Comparison of ENCODE assay signal across 15 cellular contexts in the genomic region with DNA sequence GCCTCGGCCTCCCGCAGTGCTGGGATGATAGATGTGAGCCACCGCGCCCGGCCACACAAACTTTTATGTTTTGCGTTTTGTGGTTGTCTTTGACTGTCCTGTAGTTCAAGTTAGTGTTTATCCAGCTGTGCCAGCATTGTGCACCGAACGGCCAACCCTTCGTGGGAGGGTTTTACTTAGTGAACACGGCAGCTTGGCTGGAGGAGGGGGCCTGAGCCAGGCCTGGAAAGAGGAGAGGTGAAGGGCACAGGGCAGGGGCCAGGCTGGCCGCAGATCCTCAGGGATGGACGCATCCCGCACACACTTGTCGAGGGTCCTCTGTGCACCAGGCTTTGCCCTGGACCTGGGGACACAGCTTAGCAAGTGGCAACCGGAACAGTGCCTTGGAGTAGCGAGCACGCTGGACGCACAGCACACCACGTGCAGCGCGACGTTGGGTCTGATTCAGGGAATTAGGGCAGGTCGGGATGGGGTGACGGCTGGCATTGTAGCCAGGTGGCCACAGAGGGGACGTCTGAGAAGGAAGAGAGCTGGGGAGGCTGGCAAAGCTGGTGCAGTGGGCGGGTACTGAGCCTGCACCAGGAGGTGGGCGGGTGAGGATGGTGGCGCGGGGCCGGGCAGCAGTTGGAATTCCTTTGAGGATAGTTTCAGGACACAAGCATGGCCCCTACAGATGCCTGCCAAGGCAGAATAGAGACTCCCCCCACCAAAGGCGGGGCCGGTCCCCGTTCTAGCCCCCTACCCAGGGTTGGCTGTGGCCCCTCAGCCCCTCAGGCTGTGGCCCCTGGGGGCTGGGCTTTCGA. TPM values are rescaled to one million over a fixed set of nuclear protein-coding genes. Genes with fewer than 3 reads are reported as not detected.
DNase-seq lines count a peak whose midpoint lies in the region; ATAC-seq and TF ChIP-seq lines count a peak whose summit lies in the region.
"Had no signal": no experiment of that assay in that cellular context is flagged by ENCODE, and none has a peak within 500 bp of the region (broad histone marks: within the 10 kb centered on the region; RNA-seq: fewer than 3 reads in every experiment).

No MANE protein-coding gene starts in this region.

- H3K18ac ChIP-seq in IMR-90 (ENCODE audit: low read depth, low read length), result no peak overlapping the region

- no peak overlapping the region for H3K4me3 ChIP-seq in IMR-90 (ENCODE audit: insufficient read depth, low read depth, low read length)
- H3K4me3 ChIP-seq in osteoblast (ENCODE audit: insufficient read depth, low read length), result no peak overlapping the region
- H3K4me3 ChIP-seq: hepatocyte, transverse colon had no signal

- H3K36me3 Mint-ChIP-seq in activated CD4-positive, alpha-beta T cell treated with anti-CD3 and anti-CD28 coated beads, Interleukin-2, amount 10 ng/mL, durations not matched to agents 7 days and 5 days (ENCODE audit: low read depth), result no peaks in the 10 kb centered on the region
- peaks cover 4% of the 10 kb centered on the region for H3K36me3 Mint-ChIP-seq in central memory CD8-positive, alpha-beta T cell (ENCODE audit: insufficient read depth)

- H3K27me3 ChIP-seq in IMR-90 (ENCODE audit: control insufficient read depth, insufficient read depth, low read length), result peaks cover 3% of the 10 kb centered on the region; the same call in 1 of the 2 replicates
- H3K27me3 ChIP-seq in osteoblast (ENCODE audit: insufficient read depth, low read length), result no peaks in the 10 kb centered on the region
- H3K27me3 ChIP-seq: hepatocyte had no signal

- no peak overlapping the region for H4K5ac ChIP-seq in IMR-90 (ENCODE audit: low read depth, low read length)

- intact Hi-C loops in IMR-90 (cut with micrococcal nuclease), result loop anchor here (10.0 kb wide), 1 partner anchor 165 kb away; no protein-coding TSS in a partner anchor

- DNase-seq in activated CD4-positive, alpha-beta T cell treated with anti-CD3 and anti-CD28 coated beads, Interleukin-2, amount 10 ng/mL, durations not matched to agents 7 days and 5 days, result no peak
- DNase-seq in activated CD4-positive, alpha-beta T cell treated with anti-CD3 and anti-CD28 coated beads, Interleukin-2, amount 50 U/mL, for 4 hours, result no peak
- DNase-seq in IMR-90 (no peak), osteoblast (ENCODE audit: insufficient read length, low spot score, missing footprints) (peak; percentile 76), DMS79 (lab: John Stamatoyannopoulos, UW) (no peak), dermis blood vessel endothelial cell (no peak)
- DNase-seq in central memory CD8-positive, alpha-beta T cell (ENCODE audit: low spot score in 2 of 2), result no peak
- no peak for DNase-seq in activated CD8-positive, alpha-beta memory T cell treated with anti-CD3 and anti-CD28 coated beads for 24 hours
- DNase-seq: activated CD4-positive, alpha-beta T cell treated with anti-CD3 and anti-CD28 coated beads for 36 hours; effector memory CD4-positive, alpha-beta T cell; NCI-H2029 treated with DMSO at 0.1 percent for 48 hours; NCI-H748 treated with DMSO at 0.1 percent for 48 hours; stimulated activated CD4-positive, alpha-beta T cell treated with anti-CD3 and anti-CD28 coated beads, Interleukin-2, amount 100 ng/mL, for 24 hours; transverse colon had no signal

- H3K23ac ChIP-seq in IMR-90 (ENCODE audit: low read depth, low read length), result no peak overlapping the region

- no peaks in the 10 kb centered on the region for H3K79me1 ChIP-seq in IMR-90 (ENCODE audit: low read depth in 1 of 2, low read length in 2 of 2)

- no peak overlapping the region for H2BK120ac ChIP-seq in IMR-90 (ENCODE audit: low read depth, low read length)

- H3K9me1 ChIP-seq in IMR-90 (ENCODE audit: insufficient read depth, low read length), result no peaks in the 10 kb centered on the region

- no peak for TF ChIP-seq RAD21 in IMR-90 (IDR thresholded peaks at IDR 0.05; ENCODE audit: low read length)

- H3K4me3 Mint-ChIP-seq in activated CD4-positive, alpha-beta T cell treated with anti-CD3 and anti-CD28 coated beads, Interleukin-2, amount 10 ng/mL, durations not matched to agents 7 days and 5 days, result peak overlapping the region; percentile 25
- H3K4me3 Mint-ChIP-seq in central memory CD8-positive, alpha-beta T cell, result peak overlapping the region; percentile 54
- H3K4me3 Mint-ChIP-seq: activated CD4-positive, alpha-beta T cell treated with anti-CD3 and anti-CD28 coated beads for 36 hours had no signal

- peaks cover 28% of the 10 kb centered on the region for H3K27me3 Mint-ChIP-seq in activated CD4-positive, alpha-beta T cell treated with anti-CD3 and anti-CD28 coated beads, Interleukin-2, amount 10 ng/mL, durations not matched to agents 7 days and 5 days
- H3K27me3 Mint-ChIP-seq in central memory CD8-positive, alpha-beta T cell, result peaks cover 49% of the 10 kb centered on the region

- CTCF ChIA-PET in activated CD4-positive, alpha-beta T cell treated with anti-CD3 and anti-CD28 coated beads, Interleukin-2, amount 10 ng/mL, durations not matched to agents 7 days and 5 days (lab: Charles Lee), result interaction anchor here (0.7 to 1.7 kb wide), 2 partner anchors 164 to 482 kb away, joined by 4 to 5 read pairs; no protein-coding TSS in a partner anchor
- CTCF ChIA-PET in IMR-90 (lab: Yijun Ruan, JAX), result interaction anchor here (0.7 kb wide), 1 partner anchor 38 kb away, joined by 3 read pairs; no protein-coding TSS in a partner anchor

- H3K9ac ChIP-seq in IMR-90 (ENCODE audit: low read depth, low read length), result no peak overlapping the region

- H2AFZ ChIP-seq in IMR-90 (replicated peaks; ENCODE audit: low read length, poor library complexity) (peak overlapping the region; percentile 67), osteoblast (ENCODE audit: low read length) (no peak overlapping the region)
- H2AFZ ChIP-seq: hepatocyte had no signal

- no peaks in the 10 kb centered on the region for H3K36me3 ChIP-seq in IMR-90 (ENCODE audit: control insufficient read depth, insufficient read depth, low read length)
- no peaks in the 10 kb centered on the region for H3K36me3 ChIP-seq in osteoblast (ENCODE audit: insufficient read depth, low read length)
- H3K36me3 ChIP-seq: transverse colon had no signal

- H3K4me1 Mint-ChIP-seq in activated CD4-positive, alpha-beta T cell treated with anti-CD3 and anti-CD28 coated beads, Interleukin-2, amount 10 ng/mL, durations not matched to agents 7 days and 5 days, result peaks cover 14% of the 10 kb centered on the region
- peaks cover 15% of the 10 kb centered on the region for H3K4me1 Mint-ChIP-seq in central memory CD8-positive, alpha-beta T cell

- ATAC-seq in IMR-90 (ENCODE audit: low read depth), result no peak
- no peak for ATAC-seq in central memory CD8-positive, alpha-beta T cell (replicated peaks; ENCODE audit: extremely low read depth, poor library complexity, severe bottlenecking)
- ATAC-seq: activated CD4-positive, alpha-beta T cell treated with anti-CD3 and anti-CD28 coated beads for 36 hours had no signal

- no peak overlapping the region for H2AK5ac ChIP-seq in IMR-90 (ENCODE audit: low read depth, low read length)

- H3K4me1 ChIP-seq in IMR-90 (ENCODE audit: control insufficient read depth, insufficient read depth, low read length) (no peaks in the 10 kb centered on the region), osteoblast (ENCODE audit: insufficient read depth, low read length) (no peaks in the 10 kb centered on the region)

- no peak for TF ChIP-seq CTCF in IMR-90 (conservative IDR thresholded peaks at IDR 0.05; ENCODE audit: low read depth, low read length)
- no peak for TF ChIP-seq CTCF in osteoblast (IDR thresholded peaks at IDR 0.05; ENCODE audit: extremely low read depth, low read depth, low read length)

- no peak overlapping the region for H2BK5ac ChIP-seq in IMR-90 (ENCODE audit: low read depth, low read length, poor library complexity, severe bottlenecking)

- no peak overlapping the region for H3K56ac ChIP-seq in IMR-90 (ENCODE audit: extremely low read depth, insufficient read depth, low read length)

- no peak for TF ChIP-seq POLR2A in IMR-90 (IDR thresholded peaks at IDR 0.05; ENCODE audit: low read depth, low read length)

- BruUV-seq in IMR-90 (replicated peaks; lab: Mats Ljungman, UMichigan), result no TSS peak

- H2AK9ac ChIP-seq in IMR-90 (replicated peaks; ENCODE audit: low read depth, low read length, poor library complexity), result no peak overlapping the region

- peaks cover 3% of the 10 kb centered on the region for H3K9me3 Mint-ChIP-seq in activated CD4-positive, alpha-beta T cell treated with anti-CD3 and anti-CD28 coated beads, Interleukin-2, amount 10 ng/mL, durations not matched to agents 7 days and 5 days
- H3K9me3 Mint-ChIP-seq in central memory CD8-positive, alpha-beta T cell, result no peaks in the 10 kb centered on the region

- H2BK15ac ChIP-seq in IMR-90 (ENCODE audit: low read depth, low read length), result no peak overlapping the region

- H3K4me2 ChIP-seq in IMR-90 (ENCODE audit: low read depth, low read length), result no peak overlapping the region
- H3K4me2 ChIP-seq in osteoblast (ENCODE audit: insufficient read depth, low read length), result no peak overlapping the region
- H3K4me2 ChIP-seq: hepatocyte had no signal

- POLR2A ChIA-PET in activated CD4-positive, alpha-beta T cell treated with anti-CD3 and anti-CD28 coated beads, Interleukin-2, amount 10 ng/mL, durations not matched to agents 7 days and 5 days (lab: Charles Lee), result no interaction called here
- POLR2A ChIA-PET in IMR-90 (lab: Charles Lee; ENCODE audit: unreplicated experiment), result interaction anchor here (0.7 kb wide), 1 partner anchor 22 kb away, joined by 7 read pairs; no protein-coding TSS in a partner anchor

- no peaks in the 10 kb centered on the region for H4K20me1 ChIP-seq in IMR-90 (ENCODE audit: insufficient read depth, low read length)
- no peaks in the 10 kb centered on the region for H4K20me1 ChIP-seq in osteoblast (ENCODE audit: insufficient read depth, low read length)

- 91% methylated on average over 10 of the region's 34 CpGs; no CpG with 5 or more reads in 1 of the 2 experiments for WGBS in IMR-90 (ENCODE audit: extremely low coverage in 2 of 2, insufficient read length in 1 of 2), 2 experiments

- no peak overlapping the region for H3K4ac ChIP-seq in IMR-90 (ENCODE audit: low read depth, low read length)

- in situ Hi-C loops in IMR-90 (cut with MboI; ENCODE audit: low sequenced_read_pairs), result no loop called here

- no peak overlapping the region for H4K91ac ChIP-seq in IMR-90 (ENCODE audit: insufficient read depth, low read depth, low read length)

- H3K79me2 ChIP-seq in osteoblast (ENCODE audit: insufficient read depth, low read length), result no peaks in the 10 kb centered on the region

- H3K14ac ChIP-seq in IMR-90 (replicated peaks; ENCODE audit: low read depth, low read length), result no peak overlapping the region

- peak overlapping the region; percentile 48 for H3K27ac Mint-ChIP-seq in activated CD4-positive, alpha-beta T cell treated with anti-CD3 and anti-CD28 coated beads, Interleukin-2, amount 10 ng/mL, durations not matched to agents 7 days and 5 days
- H3K27ac Mint-ChIP-seq in central memory CD8-positive, alpha-beta T cell (ENCODE audit: low read depth), result no peak overlapping the region
- H3K27ac Mint-ChIP-seq: activated CD4-positive, alpha-beta T cell treated with anti-CD3 and anti-CD28 coated beads for 36 hours had no signal

- dilution Hi-C loops in IMR-90 (cut with HindIII; ENCODE audit: low sequenced_read_pairs, unreplicated experiment), result no loop called here

- no peak overlapping the region for H2BK20ac ChIP-seq in IMR-90 (ENCODE audit: low read depth, low read length)

- H3K27ac ChIP-seq in IMR-90 (ENCODE audit: insufficient read depth, low read length) (no peak overlapping the region), osteoblast (ENCODE audit: low read depth, low read length) (no peak overlapping the region)
- H3K27ac ChIP-seq: hepatocyte had no signal

- no peak overlapping the region for H4K8ac ChIP-seq in IMR-90 (ENCODE audit: low read depth in 2 of 2, low read length in 2 of 2)

- H3K9me3 ChIP-seq in IMR-90 (ENCODE audit: control insufficient read depth, insufficient read depth, low read length), result no peaks in the 10 kb centered on the region
- no peaks in the 10 kb centered on the region for H3K9me3 ChIP-seq in osteoblast (ENCODE audit: low read depth, low read length)
- H3K9me3 ChIP-seq: transverse colon had no signal

RNA-seq across cellular contexts. Expression of a gene that starts 13.4 kb away (rescaled TPM):
- total RNA-seq in activated CD4-positive, alpha-beta T cell treated with anti-CD3 and anti-CD28 coated beads, Interleukin-2, amount 10 ng/mL, durations not matched to agents 7 days and 5 days, result 10 to 100 TPM in 1 of 2 experiments, 1 to 10 TPM in 1; 7.8 to 11.9 TPM
- 12.2 and 17.2 TPM in 2 replicates for total RNA-seq in IMR-90 (2012; rRNA removed)
- polyA plus RNA-seq in IMR-90 (2012; rRNA removed), result 38.7 and 39.4 TPM in 2 replicates
- polyA plus RNA-seq in IMR-90 (2012; cell fraction: cytosol; rRNA removed), result 16.2 and 26.2 TPM in 2 replicates
- polyA plus RNA-seq in IMR-90 (2012; cell fraction: nucleus; rRNA removed; ENCODE audit: low replicate concordance), result 206 and 443 TPM in 2 replicates
- total RNA-seq in osteoblast, result 29.7 and 30.1 TPM in 2 replicates
- total RNA-seq in dermis blood vessel endothelial cell, result 2.7 and 3.1 TPM in 2 replicates

RNA-seq across cellular contexts. Expression of a gene that starts 23.8 kb away (rescaled TPM):
- total RNA-seq in activated CD4-positive, alpha-beta T cell treated with anti-CD3 and anti-CD28 coated beads, Interleukin-2, amount 10 ng/mL, durations not matched to agents 7 days and 5 days, result 10 to 100 TPM; 39.1 to 44.7 TPM
- total RNA-seq in IMR-90 (2012; rRNA removed) (5.0 and 5.6 TPM in 2 replicates), osteoblast (17.4 and 21.2 TPM in 2 replicates), dermis blood vessel endothelial cell (10.7 and 12.4 TPM in 2 replicates)
- 21.2 and 21.7 TPM in 2 replicates for polyA plus RNA-seq in IMR-90 (2012; rRNA removed)
- 19.5 and 33.5 TPM in 2 replicates for polyA plus RNA-seq in IMR-90 (2012; cell fraction: cytosol; rRNA removed)
- polyA plus RNA-seq in IMR-90 (2012; cell fraction: nucleus; rRNA removed; ENCODE audit: low replicate concordance), result 64.5 and 66.3 TPM in 2 replicates

RNA-seq across cellular contexts. Expression of a gene that starts 24.4 kb away (rescaled TPM):
- total RNA-seq in activated CD4-positive, alpha-beta T cell treated with anti-CD3 and anti-CD28 coated beads, Interleukin-2, amount 10 ng/mL, durations not matched to agents 7 days and 5 days, result 10 to 100 TPM; 44.0 to 48.8 TPM
- total RNA-seq in IMR-90 (2012; rRNA removed) (21.7 and 22.9 TPM in 2 replicates), osteoblast (38.0 and 44.2 TPM in 2 replicates), dermis blood vessel endothelial cell (36.8 and 40.8 TPM in 2 replicates)
- polyA plus RNA-seq in IMR-90 (2012; rRNA removed), result 31.6 and 35.8 TPM in 2 replicates
- polyA plus RNA-seq in IMR-90 (2012; cell fraction: cytosol; rRNA removed), result 17.5 and 37.5 TPM in 2 replicates
- 40.0 and 55.2 TPM in 2 replicates for polyA plus RNA-seq in IMR-90 (2012; cell fraction: nucleus; rRNA removed; ENCODE audit: low replicate concordance)

RNA-seq across cellular contexts. Expression of a gene that starts 27.8 kb away (rescaled TPM):
- 100 to 1,000 TPM; 219 to 268 TPM for total RNA-seq in activated CD4-positive, alpha-beta T cell treated with anti-CD3 and anti-CD28 coated beads, Interleukin-2, amount 10 ng/mL, durations not matched to agents 7 days and 5 days
- 147 and 156 TPM in 2 replicates for total RNA-seq in IMR-90 (2012; rRNA removed)
- polyA plus RNA-seq in IMR-90 (2012; rRNA removed), result 210 and 228 TPM in 2 replicates
- polyA plus RNA-seq in IMR-90 (2012; cell fraction: cytosol; rRNA removed), result 201 and 282 TPM in 2 replicates
- polyA plus RNA-seq in IMR-90 (2012; cell fraction: nucleus; rRNA removed; ENCODE audit: low replicate concordance), result 134 and 144 TPM in 2 replicates
- 204 TPM in 2 replicates for total RNA-seq in osteoblast
- total RNA-seq in dermis blood vessel endothelial cell, result 115 and 149 TPM in 2 replicates

RNA-seq across cellular contexts. Expression of a gene that starts 57.9 kb away (rescaled TPM):
- 10 to 100 TPM; 58.2 to 62.1 TPM for total RNA-seq in activated CD4-positive, alpha-beta T cell treated with anti-CD3 and anti-CD28 coated beads, Interleukin-2, amount 10 ng/mL, durations not matched to agents 7 days and 5 days
- 3.0 and 4.2 TPM in 2 replicates for total RNA-seq in IMR-90 (2012; rRNA removed)
- 48.1 and 52.5 TPM in 2 replicates for polyA plus RNA-seq in IMR-90 (2012; rRNA removed)
- 61.4 and 99.9 TPM in 2 replicates for polyA plus RNA-seq in IMR-90 (2012; cell fraction: cytosol; rRNA removed)
- polyA plus RNA-seq in IMR-90 (2012; cell fraction: nucleus; rRNA removed; ENCODE audit: low replicate concordance), result 288 and 910 TPM in 2 replicates
- total RNA-seq in osteoblast, result 31.5 and 37.3 TPM in 2 replicates
- 19.6 and 23.4 TPM in 2 replicates for total RNA-seq in dermis blood vessel endothelial cell
